Comparison of ENCODE assay signal across 8 cellular contexts in the genomic region with DNA sequence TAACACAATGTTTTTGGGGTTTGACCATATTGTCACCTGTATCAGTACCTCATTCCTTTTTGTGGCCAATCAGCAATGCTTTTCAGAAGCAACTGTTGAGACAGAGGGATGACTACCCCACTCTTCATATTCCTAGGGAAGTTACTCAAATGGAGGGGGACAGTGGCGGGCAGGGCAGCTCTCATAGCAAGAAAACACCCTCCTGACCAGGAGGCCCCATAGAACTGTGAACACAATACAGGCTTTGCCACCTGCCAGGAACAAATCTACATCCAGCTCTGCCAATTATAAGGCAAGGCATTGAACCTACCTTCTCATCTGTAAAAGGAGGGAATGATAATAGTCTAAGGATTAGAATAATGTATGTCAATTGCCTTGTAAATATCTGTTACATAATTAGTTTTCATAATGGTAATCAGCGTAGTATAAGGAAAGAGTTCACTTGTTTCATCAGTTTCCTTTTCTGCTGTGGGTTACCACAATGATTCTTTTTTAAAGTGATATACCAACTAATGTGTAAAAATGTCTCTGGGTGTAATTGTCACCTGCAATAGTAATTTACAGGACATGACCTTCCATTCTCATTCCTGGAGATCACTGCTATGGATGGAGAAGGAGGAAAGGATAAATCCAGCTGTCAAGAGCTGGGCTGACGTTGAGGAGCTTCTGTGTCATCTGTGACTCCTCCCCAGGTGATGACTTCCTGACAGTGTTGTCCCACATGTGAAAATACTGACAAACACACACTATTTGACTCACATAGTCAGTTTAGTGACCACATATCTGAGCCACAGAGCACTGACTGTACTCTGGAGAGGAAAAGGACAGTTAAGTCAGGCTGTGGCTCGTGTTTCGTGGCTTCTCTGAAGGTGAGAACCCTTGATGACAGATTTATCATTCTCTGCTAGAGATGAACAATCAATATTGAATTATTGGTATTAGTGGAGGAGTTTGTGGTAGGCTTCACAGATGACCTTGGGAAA. TPM values are rescaled to one million over a fixed set of nuclear protein-coding genes. Genes with fewer than 3 reads are reported as not detected.
A peak's percentile ranks its signal among the peaks of the same experiment; 100 is the strongest.
DNase-seq lines count a peak whose midpoint lies in the region; ATAC-seq and TF ChIP-seq lines count a peak whose summit lies in the region.

No MANE protein-coding gene starts in this region.

- H3K4me1 Mint-ChIP-seq in WTC11 = peaks cover 48% of the 10 kb centered on the region
- peaks cover 56% of the 10 kb centered on the region for H3K4me1 Mint-ChIP-seq in stimulated activated naive CD8-positive, alpha-beta T cell treated with anti-CD3 and anti-CD28 coated beads, Interleukin-15, amount 100 ng/mL, for 72 hours

- no peaks in the 10 kb centered on the region for H3K36me3 Mint-ChIP-seq in WTC11

- CTCF ChIA-PET in WTC11 (lab: Charles Lee) = no interaction called here

- ATAC-seq in GM18519 (IDR thresholded peaks at IDR 0.05; ENCODE audit: low FRiP score, unreplicated experiment) (peak; percentile 83), HG02763 (IDR thresholded peaks at IDR 0.05; ENCODE audit: unreplicated experiment) (peak; percentile 80), WTC11 (no peak), esophagus mucosa (peak; percentile 63)
- peak; percentile 98 for ATAC-seq in stimulated activated naive CD8-positive, alpha-beta T cell treated with anti-CD3 and anti-CD28 coated beads, Interleukin-15, amount 100 ng/mL, for 72 hours

- POLR2A ChIA-PET in WTC11 (lab: Charles Lee) = no interaction called here

- peak overlapping the region; percentile 55 for H3K27ac Mint-ChIP-seq in WTC11
- H3K27ac Mint-ChIP-seq in stimulated activated naive CD8-positive, alpha-beta T cell treated with anti-CD3 and anti-CD28 coated beads, Interleukin-15, amount 100 ng/mL, for 72 hours = peak overlapping the region; percentile 99 to 100

- TF ChIP-seq CTCF in WTC11 (IDR thresholded peaks at IDR 0.05) = no peak

- H3K9me3 Mint-ChIP-seq in WTC11 = no peaks in the 10 kb centered on the region
- H3K9me3 Mint-ChIP-seq in stimulated activated naive CD8-positive, alpha-beta T cell treated with anti-CD3 and anti-CD28 coated beads, Interleukin-15, amount 100 ng/mL, for 72 hours = no peaks in the 10 kb centered on the region

- peaks cover 3% of the 10 kb centered on the region; the same call in 1 of the 2 replicates for H3K27me3 Mint-ChIP-seq in WTC11 (ENCODE audit: low read depth)
- H3K27me3 Mint-ChIP-seq in stimulated activated naive CD8-positive, alpha-beta T cell treated with anti-CD3 and anti-CD28 coated beads, Interleukin-15, amount 100 ng/mL, for 72 hours = no peaks in the 10 kb centered on the region

- DNase-seq in WTC11 (ENCODE audit: low spot score) (no peak), NCI-H187 treated with DMSO at 0.1 percent for 48 hours (lab: John Stamatoyannopoulos, UW) (no peak), SW 1271 (lab: John Stamatoyannopoulos, UW) (no peak), NCI-H82 treated with DMSO at 0.1 percent for 48 hours (lab: John Stamatoyannopoulos, UW; ENCODE audit: unreplicated experiment) (no peak)
- DNase-seq in stimulated activated naive CD8-positive, alpha-beta T cell treated with anti-CD3 and anti-CD28 coated beads, Interleukin-15, amount 100 ng/mL, for 72 hours = peak; percentile 72 to 87

- H3K4me3 Mint-ChIP-seq in WTC11 = no peak overlapping the region
- H3K4me3 Mint-ChIP-seq in stimulated activated naive CD8-positive, alpha-beta T cell treated with anti-CD3 and anti-CD28 coated beads, Interleukin-15, amount 100 ng/mL, for 72 hours = peak overlapping the region; percentile 71 to 74

TF ChIP-seq in WTC11, 78 proteins besides CTCF, POLR2A, EP300 and RAD21:
- TF ChIP-seq ZNF396 (CRISPR knock-in tag; IDR thresholded peaks at IDR 0.05; ENCODE audit: borderline replicate concordance) = no peak
- TF ChIP-seq FOXK1 (CRISPR knock-in tag; IDR thresholded peaks at IDR 0.05) = no peak
- TF ChIP-seq, protein P1, sequence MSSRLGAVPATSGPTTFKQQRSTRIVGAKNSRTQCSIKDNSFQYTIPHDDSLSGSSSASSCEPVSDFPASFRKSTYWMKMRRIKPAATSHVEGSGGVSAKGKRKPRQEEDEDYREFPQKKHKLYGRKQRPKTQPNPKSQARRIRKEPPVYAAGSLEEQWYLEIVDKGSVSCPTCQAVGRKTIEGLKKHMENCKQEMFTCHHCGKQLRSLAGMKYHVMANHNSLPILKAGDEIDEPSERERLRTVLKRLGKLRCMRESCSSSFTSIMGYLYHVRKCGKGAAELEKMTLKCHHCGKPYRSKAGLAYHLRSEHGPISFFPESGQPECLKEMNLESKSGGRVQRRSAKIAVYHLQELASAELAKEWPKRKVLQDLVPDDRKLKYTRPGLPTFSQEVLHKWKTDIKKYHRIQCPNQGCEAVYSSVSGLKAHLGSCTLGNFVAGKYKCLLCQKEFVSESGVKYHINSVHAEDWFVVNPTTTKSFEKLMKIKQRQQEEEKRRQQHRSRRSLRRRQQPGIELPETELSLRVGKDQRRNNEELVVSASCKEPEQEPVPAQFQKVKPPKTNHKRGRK (CRISPR knock-in tag; IDR thresholded peaks at IDR 0.05; ENCODE audit: borderline replicate concordance) = no peak

RNA-seq across cellular contexts. Expression of gene ALPK2, which starts 13.4 kb away (rescaled TPM):
- 0.07 to 0.18 TPM (median 0.07 TPM) in 3 replicates for total RNA-seq in WTC11 (2021)
- 0.12 TPM for total RNA-seq in esophagus mucosa

RNA-seq across cellular contexts. Expression of gene MALT1, which starts 55.8 kb away (rescaled TPM):
- total RNA-seq in WTC11 (2021) (11.2 to 13.6 TPM (median 13.2 TPM) in 3 replicates), esophagus mucosa (34.4 TPM)

Comparison
In these comparisons a context has a peak if more than half of its experiments do, and no peak if none do; other contexts are left out.
1. DNase-seq: peak in stimulated activated naive CD8-positive, alpha-beta T cell treated with anti-CD3 and anti-CD28 coated beads, Interleukin-15, amount 100 ng/mL, for 72 hours (2 of 2); none in WTC11 (single experiment), NCI-H187 treated with DMSO at 0.1 percent for 48 hours (single experiment), SW 1271 (0 of 2) and NCI-H82 treated with DMSO at 0.1 percent for 48 hours (single experiment).